Comparison of ENCODE assay signal across 9 cellular contexts in genomic region chr3:59818033-59818936, GRCh38.
DNase-seq lines count a peak whose midpoint lies in the region; ATAC-seq and TF ChIP-seq lines count a peak whose summit lies in the region.
"Had no signal": no experiment of that assay in that cellular context is flagged by ENCODE, and none has a peak within 500 bp of the region (broad histone marks: within the 10 kb centered on the region; RNA-seq: fewer than 3 reads in every experiment).

No MANE protein-coding gene starts in this region.

- no peak for TF ChIP-seq CTCF in psoas muscle (IDR thresholded peaks at IDR 0.05)
- no peak for TF ChIP-seq CTCF in WERI-Rb-1 (IDR thresholded peaks at IDR 0.05; ENCODE audit: low read depth, low read length)
- TF ChIP-seq CTCF in OCI-LY7 (conservative IDR thresholded peaks at IDR 0.05; ENCODE audit: low read length), result no peak

- H3K79me2 ChIP-seq in Karpas-422 (ENCODE audit: low read length) (no peaks in the 10 kb centered on the region), OCI-LY7 (ENCODE audit: insufficient read depth, low read depth, low read length) (no peaks in the 10 kb centered on the region)

- no peak overlapping the region for H3K9ac ChIP-seq in Karpas-422 (ENCODE audit: low read length)

- H3K4me2 ChIP-seq in Karpas-422 (ENCODE audit: low read depth, low read length, poor library complexity, severe bottlenecking) (no peak overlapping the region), OCI-LY7 (ENCODE audit: low read length) (no peak overlapping the region)

- H3K4me1 ChIP-seq in psoas muscle (peaks cover 16% of the 10 kb centered on the region), Karpas-422 (ENCODE audit: low read length) (no peaks in the 10 kb centered on the region), OCI-LY7 (ENCODE audit: insufficient read depth, low read length, poor library complexity, severe bottlenecking) (no peaks in the 10 kb centered on the region)

- H3K9me2 ChIP-seq in Karpas-422 (replicated peaks; ENCODE audit: insufficient read depth, low read length) (no peaks in the 10 kb centered on the region), OCI-LY7 (ENCODE audit: insufficient read depth, low read length) (no peaks in the 10 kb centered on the region)

- CTCF ChIA-PET in OCI-LY7 (lab: Charles Lee; ENCODE audit: unreplicated experiment), result no interaction called here

- WGBS in psoas muscle, 3 donors, result 32 to 35% (median 35%) methylated on average over 17 of the region's 17 CpGs

- BruUV-seq in OCI-LY7 (replicated peaks; lab: Mats Ljungman, UMichigan), result no TSS peak

- H3K4me3 ChIP-seq in psoas muscle (peak overlapping the region; percentile 34), WERI-Rb-1 (ENCODE audit: low read depth, low read length) (no peak overlapping the region), Karpas-422 (ENCODE audit: low read length) (no peak overlapping the region), OCI-LY7 (ENCODE audit: low read depth, low read length, poor library complexity, severe bottlenecking) (no peak overlapping the region)

- intact Hi-C loops in psoas muscle (cut with DNase I) (no loop called here), OCI-LY7 (cut with micrococcal nuclease; ENCODE audit: unreplicated experiment) (no loop called here)

- H3K27ac ChIP-seq in psoas muscle (peak overlapping the region; percentile 63), WERI-Rb-1 (no peak overlapping the region), Karpas-422 (ENCODE audit: low read length) (no peak overlapping the region), OCI-LY7 (ENCODE audit: low read depth, low read length, poor library complexity, severe bottlenecking) (no peak overlapping the region)

- H3K27me3 ChIP-seq in psoas muscle (ENCODE audit: insufficient read depth in 3 of 3, low read length in 2 of 3) (no peaks in the 10 kb centered on the region), WERI-Rb-1 (ENCODE audit: insufficient read depth, low read depth, severe bottlenecking) (no peaks in the 10 kb centered on the region), Karpas-422 (ENCODE audit: low read length) (no peaks in the 10 kb centered on the region)

- peak; percentile 66 for DNase-seq in G401 (ENCODE audit: low spot score)
- peak; percentile 41 to 84 for DNase-seq in SW 1271 (lab: John Stamatoyannopoulos, UW)
- DNase-seq in glomerular visceral epithelial cell (ENCODE audit: extremely low spot score), result peak; percentile 94
- peak; percentile 83 to 88 for DNase-seq in psoas muscle
- DNase-seq in WERI-Rb-1, result no peak
- no peak for DNase-seq in Karpas-422
- no peak for DNase-seq in OCI-LY7 (ENCODE audit: low spot score)
- DNase-seq in activated naive CD4-positive, alpha-beta T cell treated with anti-CD3 and anti-CD28 coated beads, Interleukin-2, amount 50 U/mL, for 16 hours, result no peak
- DNase-seq: activated CD4-positive, alpha-beta T cell treated with anti-CD3 and anti-CD28 coated beads, Interleukin-2, amount 50 U/mL, for 1 hour had no signal

- in situ Hi-C loops in G401 (cut with HindIII; ENCODE audit: low sequenced_read_pairs), result no loop called here

- H2AFZ ChIP-seq in Karpas-422 (ENCODE audit: low read length) (no peak overlapping the region), OCI-LY7 (ENCODE audit: low read length) (no peak overlapping the region)

- peak; percentile 91 to 97 (median 94) for ATAC-seq in psoas muscle

- no peaks in the 10 kb centered on the region for H3K9me3 ChIP-seq in psoas muscle
- no peaks in the 10 kb centered on the region for H3K9me3 ChIP-seq in WERI-Rb-1 (ENCODE audit: severe bottlenecking)
- no peaks in the 10 kb centered on the region for H3K9me3 ChIP-seq in Karpas-422 (ENCODE audit: low read length)
- no peaks in the 10 kb centered on the region for H3K9me3 ChIP-seq in OCI-LY7 (ENCODE audit: low read length)

- no peaks in the 10 kb centered on the region for H3K36me3 ChIP-seq in psoas muscle (ENCODE audit: insufficient read depth in 1 of 2, low read depth in 1 of 2)
- no peaks in the 10 kb centered on the region for H3K36me3 ChIP-seq in WERI-Rb-1
- no peaks in the 10 kb centered on the region for H3K36me3 ChIP-seq in Karpas-422 (ENCODE audit: insufficient read depth, low read length)
- no peaks in the 10 kb centered on the region for H3K36me3 ChIP-seq in OCI-LY7 (ENCODE audit: insufficient read depth, low read length)

- H4K20me1 ChIP-seq in Karpas-422 (ENCODE audit: insufficient read depth, low read depth, low read length) (no peaks in the 10 kb centered on the region), OCI-LY7 (ENCODE audit: insufficient read depth, low read length) (no peaks in the 10 kb centered on the region)

- POLR2A ChIA-PET in OCI-LY7 (lab: Charles Lee), result interaction anchor here (0.6 to 0.9 kb wide), 7 partner anchors 28 to 504 kb away, joined by 3 to 4 read pairs (median 3); no protein-coding TSS in a partner anchor

Comparison
In these comparisons a context has a peak if more than half of its experiments do, and no peak if none do; other contexts are left out.
1. DNase-seq: peak in G401 (single experiment), SW 1271 (2 of 2), glomerular visceral epithelial cell (single experiment) and psoas muscle (2 of 2); none in WERI-Rb-1 (single experiment), Karpas-422 (single experiment), OCI-LY7 (single experiment) and activated naive CD4-positive, alpha-beta T cell treated with anti-CD3 and anti-CD28 coated beads, Interleukin-2, amount 50 U/mL, for 16 hours (single experiment).